Comparison of ENCODE assay signal across 1 cellular context in genomic region chr19:928471-929259, GRCh38.
TF ChIP-seq lines count a peak whose summit lies in the region.

No MANE protein-coding gene starts in this region.

TF ChIP-seq in GM23338, 12 proteins besides CTCF, POLR2A, EP300 and RAD21 (continued from another document):
- TF ChIP-seq ZNF462 (CRISPR knock-in tag; IDR thresholded peaks at IDR 0.05) (no peak), NANOG (IDR thresholded peaks at IDR 0.05; ENCODE audit: borderline replicate concordance) (no peak), POLR2AphosphoS5 (IDR thresholded peaks at IDR 0.05; ENCODE audit: low read depth) (no peak), ETS1 (IDR thresholded peaks at IDR 0.05) (no peak), REST (IDR thresholded peaks at IDR 0.05; ENCODE audit: unreplicated experiment) (no peak)
